11 cellular contexts compared by ENCODE assay signal in genomic region chr22:42364641-42365336, GRCh38.
DNase-seq lines count a peak whose midpoint lies in the region; ATAC-seq, FAIRE-seq and TF ChIP-seq lines count a peak whose summit lies in the region.
"Had no signal": no experiment of that assay in that cellular context is flagged by ENCODE, and none has a peak within 500 bp of the region (broad histone marks: within the 10 kb centered on the region; RNA-seq: fewer than 3 reads in every experiment).

No MANE protein-coding gene starts in this region.

- H3K9me3 ChIP-seq in HUES6 (ENCODE audit: control insufficient read depth, insufficient read depth, low read depth, low read length), result no peaks in the 10 kb centered on the region
- no peaks in the 10 kb centered on the region for H3K9me3 ChIP-seq in iPS-15b (ENCODE audit: control insufficient read depth, insufficient read depth, low read length)
- H3K9me3 ChIP-seq in smooth muscle cell (replicated peaks; ENCODE audit: low read depth), result no peaks in the 10 kb centered on the region
- no peaks in the 10 kb centered on the region for H3K9me3 ChIP-seq in adrenal gland (replicated peaks in 1 of 3)

- peak overlapping the region; percentile 49 for H2AFZ ChIP-seq in smooth muscle cell (ENCODE audit: low read depth)

- H3K36me3 ChIP-seq in HUES6 (ENCODE audit: control insufficient read depth, insufficient read depth, low read length), result no peaks in the 10 kb centered on the region
- H3K36me3 ChIP-seq in bronchial epithelial cell (ENCODE audit: control insufficient read depth, insufficient read depth, low read length), result no peaks in the 10 kb centered on the region
- peaks cover 3% of the 10 kb centered on the region for H3K36me3 ChIP-seq in iPS-15b (ENCODE audit: control insufficient read depth, insufficient read depth, low read length)
- H3K36me3 ChIP-seq in smooth muscle cell (ENCODE audit: low read depth), result no peaks in the 10 kb centered on the region
- no peaks in the 10 kb centered on the region for H3K36me3 ChIP-seq in adrenal gland (replicated peaks in 1 of 2)

- H3K4me1 ChIP-seq in HUES6 (ENCODE audit: control insufficient read depth, insufficient read depth, low read length) (peaks cover 37% of the 10 kb centered on the region), iPS-15b (ENCODE audit: control insufficient read depth, insufficient read depth, low read length) (peaks cover 28% of the 10 kb centered on the region), smooth muscle cell (ENCODE audit: low read depth) (peaks cover 32% of the 10 kb centered on the region), adrenal gland (replicated peaks in 1 of 2) (peaks cover 10 to 28% of the 10 kb centered on the region in 2 donors)

- H3K27ac ChIP-seq in HUES6 (ENCODE audit: low read depth, low read length) (peak overlapping the region; percentile 66), smooth muscle cell (ENCODE audit: low read depth) (peak overlapping the region; percentile 72), adrenal gland (peak overlapping the region in 2 of 5 donors; percentile 40 to 63)
- H3K27ac ChIP-seq: epithelial cell of prostate, KMS-11 had no signal

- peak overlapping the region; percentile 75 for H3K9ac ChIP-seq in HUES6 (ENCODE audit: low read length)
- peak overlapping the region; percentile 47 for H3K9ac ChIP-seq in iPS-15b (ENCODE audit: low read depth, low read length)
- peak overlapping the region; percentile 35 for H3K9ac ChIP-seq in smooth muscle cell (ENCODE audit: low read depth)
- H3K9ac ChIP-seq: KMS-11 had no signal

- H3K4me3 ChIP-seq in HUES6 (ENCODE audit: low read depth, low read length), result peak overlapping the region; percentile 37
- H3K4me3 ChIP-seq in bronchial epithelial cell (ENCODE audit: low read depth, low read length), result no peak overlapping the region
- peak overlapping the region; percentile 3 for H3K4me3 ChIP-seq in iPS-15b (ENCODE audit: low read depth, low read length)
- H3K4me3 ChIP-seq in smooth muscle cell, result no peak overlapping the region
- no peak overlapping the region for H3K4me3 ChIP-seq in adrenal gland

- H3F3A ChIP-seq in smooth muscle cell (ENCODE audit: low read depth), result peaks cover 17% of the 10 kb centered on the region

- H3K27me3 ChIP-seq in HUES6 (ENCODE audit: control insufficient read depth, insufficient read depth, low read length), result peaks cover 24% of the 10 kb centered on the region
- H3K27me3 ChIP-seq in bronchial epithelial cell (ENCODE audit: control insufficient read depth, insufficient read depth, low read length), result peaks cover 31% of the 10 kb centered on the region
- H3K27me3 ChIP-seq in iPS-15b (ENCODE audit: control insufficient read depth, insufficient read depth, low read length), result peaks cover 9% of the 10 kb centered on the region
- peaks cover 18% of the 10 kb centered on the region for H3K27me3 ChIP-seq in smooth muscle cell (ENCODE audit: low read depth)
- no peaks in the 10 kb centered on the region for H3K27me3 ChIP-seq in adrenal gland

- TF ChIP-seq POLR2A in adrenal gland (IDR thresholded peaks at IDR 0.05), result no peak

- TF ChIP-seq CTCF in bronchial epithelial cell (IDR thresholded peaks at IDR 0.05; ENCODE audit: insufficient read depth, low read length, severe bottlenecking), result no peak
- no peak for TF ChIP-seq CTCF in smooth muscle cell (IDR thresholded peaks at IDR 0.05; ENCODE audit: borderline replicate concordance, insufficient read depth, poor library complexity, severe bottlenecking)
- TF ChIP-seq CTCF in adrenal gland (IDR thresholded peaks at IDR 0.05), result no peak

- H4K20me1 ChIP-seq in smooth muscle cell (ENCODE audit: low read depth), result no peaks in the 10 kb centered on the region

- DNase-seq in bronchial epithelial cell (ENCODE audit: low read depth) (peak; percentile 13), smooth muscle cell (lab: John Stamatoyannopoulos, UW; ENCODE audit: unreplicated experiment) (no peak), adrenal gland (no peak)
- DNase-seq: activated gamma-delta T cell treated with Interleukin-2 at 50 U/mL for 16 hours had no signal

- WGBS in smooth muscle cell (ENCODE audit: low lambda C conversion rate), result 26% methylated on average over 16 of the region's 16 CpGs
- 53 to 61% (median 55%) methylated on average over 16 of the region's 16 CpGs for WGBS in adrenal gland, 4 donors

- ATAC-seq in HG03045 (IDR thresholded peaks at IDR 0.05; ENCODE audit: unreplicated experiment) (no peak), HG03378 (IDR thresholded peaks at IDR 0.05; ENCODE audit: unreplicated experiment) (no peak), GM18858 (IDR thresholded peaks at IDR 0.05; ENCODE audit: unreplicated experiment) (no peak)

- no peak for FAIRE-seq in bronchial epithelial cell (lab: Jason Lieb, UNC)

- no peaks in the 10 kb centered on the region for H3K79me2 ChIP-seq in smooth muscle cell (ENCODE audit: low read depth)

- H3K4me2 ChIP-seq in smooth muscle cell, result peak overlapping the region; percentile 79
- H3K4me2 ChIP-seq: KMS-11 had no signal

- intact Hi-C loops in adrenal gland (cut with DNase I), result no loop called here

Comparison
In these comparisons a context has a peak if more than half of its experiments do, and no peak if none do; other contexts are left out.
1. H3K4me3 ChIP-seq: peak in HUES6 (single experiment) and iPS-15b (single experiment); none in bronchial epithelial cell (single experiment), smooth muscle cell (single experiment) and adrenal gland (0 of 4).
2. Peak in every context shown above with its lines, with median percentiles within 50 percentile points of each other: H3K9ac ChIP-seq.